27 cellular contexts compared by ENCODE assay signal in genomic region chr3:154780263-154780662, GRCh38.
DNase-seq lines count a peak whose midpoint lies in the region; ATAC-seq, FAIRE-seq and TF ChIP-seq lines count a peak whose summit lies in the region.
"Had no signal": no experiment of that assay in that cellular context is flagged by ENCODE, and none has a peak within 500 bp of the region (broad histone marks: within the 10 kb centered on the region; RNA-seq: fewer than 3 reads in every experiment).

No MANE protein-coding gene starts in this region.

- no peak overlapping the region for H3K27ac ChIP-seq in endodermal cell (ENCODE audit: low read depth, low read length)
- H3K27ac ChIP-seq in aorta (ENCODE audit: low read depth in 1 of 2, low read length in 2 of 2), result no peak overlapping the region
- H3K27ac ChIP-seq: KMS-11, RWPE1 had no signal

- H3K4me3 Mint-ChIP-seq in endodermal cell, result no peak overlapping the region
- H3K4me3 Mint-ChIP-seq: CD8-positive, alpha-beta T cell; IgD-negative memory B cell had no signal

- H3K4me1 ChIP-seq in NT2/D1 (ENCODE audit: insufficient read depth, insufficient read length) (no peaks in the 10 kb centered on the region), endodermal cell (ENCODE audit: control insufficient read depth, insufficient read depth, low read length) (peaks cover 8% of the 10 kb centered on the region), aorta (ENCODE audit: control insufficient read depth in 1 of 2, insufficient read depth in 2 of 2, low read length in 2 of 2) (no peaks in the 10 kb centered on the region)
- H3K4me1 ChIP-seq: Caco-2 had no signal

- ATAC-seq in aorta (ENCODE audit: low FRiP score), result no peak
- ATAC-seq in HG03378 (IDR thresholded peaks at IDR 0.05; ENCODE audit: unreplicated experiment), result no peak
- ATAC-seq: CD8-positive, alpha-beta T cell; GM12878; Panc1 had no signal

- H3K9ac ChIP-seq in NT2/D1 (ENCODE audit: insufficient read length, low read depth), result no peak overlapping the region
- no peak overlapping the region for H3K9ac ChIP-seq in endodermal cell (ENCODE audit: extremely low read depth, low read length, poor library complexity, severe bottlenecking)
- H3K9ac ChIP-seq: KMS-11 had no signal

- H3K36me3 ChIP-seq in NT2/D1 (ENCODE audit: insufficient read depth, insufficient read length, low read length) (no peaks in the 10 kb centered on the region), endodermal cell (ENCODE audit: control insufficient read depth, insufficient read depth, low read length) (no peaks in the 10 kb centered on the region), aorta (ENCODE audit: control insufficient read depth in 1 of 2, insufficient read depth in 2 of 2, low read length in 1 of 2) (no peaks in the 10 kb centered on the region)

- H3K9me3 ChIP-seq in NT2/D1 (ENCODE audit: insufficient read depth, low read length) (no peaks in the 10 kb centered on the region), endodermal cell (ENCODE audit: control insufficient read depth, low read length) (no peaks in the 10 kb centered on the region), aorta (ENCODE audit: control insufficient read depth, low read length) (peaks cover 2% of the 10 kb centered on the region)
- H3K9me3 ChIP-seq: Caco-2 had no signal

- no peak overlapping the region for H3K4me3 ChIP-seq in NT2/D1 (ENCODE audit: insufficient read length, low read depth)
- no peak overlapping the region for H3K4me3 ChIP-seq in endodermal cell (ENCODE audit: low read length)
- no peak overlapping the region for H3K4me3 ChIP-seq in aorta (ENCODE audit: low read length in 2 of 2)
- H3K4me3 ChIP-seq: GM12878 had no signal

- 86% methylated on average over 1 of the region's 1 CpG for WGBS in endodermal cell (ENCODE audit: insufficient coverage in 1 of 2, insufficient read length in 1 of 2), 2 experiments
- WGBS in aorta, 2 donors, result 48 to 65% methylated on average over 1 of the region's 1 CpG

- no peak for TF ChIP-seq CTCF in endodermal cell (conservative IDR thresholded peaks at IDR 0.05)

- no peak overlapping the region for H3K27ac Mint-ChIP-seq in endodermal cell
- H3K27ac Mint-ChIP-seq: CD8-positive, alpha-beta T cell; IgD-negative memory B cell had no signal

- no peaks in the 10 kb centered on the region for H3K36me3 Mint-ChIP-seq in endodermal cell (ENCODE audit: low read depth)
- H3K36me3 Mint-ChIP-seq: CD8-positive, alpha-beta T cell had no signal

- H3K9me3 Mint-ChIP-seq in endodermal cell, result no peaks in the 10 kb centered on the region

- intact Hi-C loops in aorta (cut with DNase I), result no loop called here

- no peaks in the 10 kb centered on the region for H3K27me3 ChIP-seq in NT2/D1 (ENCODE audit: insufficient read depth, insufficient read length)
- H3K27me3 ChIP-seq in endodermal cell (ENCODE audit: control insufficient read depth, insufficient read depth, low read length, poor library complexity, severe bottlenecking), result no peaks in the 10 kb centered on the region
- H3K27me3 ChIP-seq in aorta (ENCODE audit: control insufficient read depth in 1 of 2, insufficient read depth in 2 of 2, low read length in 1 of 2), result no peaks in the 10 kb centered on the region

- no peaks in the 10 kb centered on the region for H3K27me3 Mint-ChIP-seq in endodermal cell (ENCODE audit: insufficient read depth)
- H3K27me3 Mint-ChIP-seq: IgD-negative memory B cell had no signal

- DNase-seq in HTR-8/SVneo (ENCODE audit: insufficient read length, low spot score), result no peak
- peak; percentile 2 for DNase-seq in NT2/D1 (ENCODE audit: low read depth, low spot score)
- DNase-seq in endodermal cell, result peak; percentile 52
- no peak for DNase-seq in aorta
- no peak for DNase-seq in NCI-H2196 treated with DMSO at 0.1 percent for 48 hours (lab: John Stamatoyannopoulos, UW; ENCODE audit: unreplicated experiment)
- no peak for DNase-seq in HPDE6-E6E7 (ENCODE audit: extremely low spot score)
- DNase-seq: C1 segment of cervical spinal cord; Caco-2; CD8-positive, alpha-beta T cell; DMS 273 treated with DMSO at 0.1 percent for 48 hours; DMS79; GDM1; H7; NCI-H1048; NCI-H1417; NCI-H1694; NCI-H2029 treated with DMSO at 0.1 percent for 48 hours; NCI-H2171; NCI-H524 treated with DMSO at 0.1 percent for 48 hours; SHP77; T-helper 1 cell had no signal

- peaks cover 27% of the 10 kb centered on the region for H3K4me1 Mint-ChIP-seq in endodermal cell
- H3K4me1 Mint-ChIP-seq: IgD-negative memory B cell had no signal

- FAIRE-seq in HTR-8/SVneo (lab: Jason Lieb, UNC), result peak; percentile 40
- FAIRE-seq: GM12878 had no signal

Comparison
In these comparisons a context has a peak if more than half of its experiments do, and no peak if none do; other contexts are left out.
1. DNase-seq: peak in NT2/D1 (single experiment) and endodermal cell (single experiment); none in HTR-8/SVneo (single experiment), aorta (0 of 2), NCI-H2196 treated with DMSO at 0.1 percent for 48 hours (single experiment) and HPDE6-E6E7 (single experiment).